In genomic region chr10:62492012-62492869, GRCh38 we compare ENCODE assay signal across 8 cellular contexts.
A peak's percentile ranks its signal among the peaks of the same experiment; 100 is the strongest.
DNase-seq lines count a peak whose midpoint lies in the region; ATAC-seq and TF ChIP-seq lines count a peak whose summit lies in the region.

No MANE protein-coding gene starts in this region.

- no peak overlapping the region for H3K4me2 ChIP-seq in parathyroid adenoma (ENCODE audit: low read length)

- H3K4me1 ChIP-seq in Panc1 (ENCODE audit: control insufficient read depth, insufficient read depth, low read length) (no peaks in the 10 kb centered on the region), parathyroid adenoma (no peaks in the 10 kb centered on the region)

- no peak overlapping the region for H3K27ac ChIP-seq in C4-2B
- no peak overlapping the region for H3K27ac ChIP-seq in Panc1 (ENCODE audit: low read length)
- H3K27ac ChIP-seq in parathyroid adenoma, result no peak overlapping the region

- in situ Hi-C loops in Panc1 (cut with HindIII; ENCODE audit: low pct_unique_long_range_greater_than_20kb, low sequenced_read_pairs), result no loop called here

- H3K9ac ChIP-seq in parathyroid adenoma, result no peak overlapping the region

- H3K9me3 ChIP-seq in Panc1 (ENCODE audit: control insufficient read depth, insufficient read depth, low read depth, low read length), result no peaks in the 10 kb centered on the region
- H3K9me3 ChIP-seq in parathyroid adenoma (ENCODE audit: control insufficient read depth, low read length), result no peaks in the 10 kb centered on the region

- peak; percentile 73 for TF ChIP-seq CTCF in C4-2B (conservative IDR thresholded peaks at IDR 0.05)
- TF ChIP-seq CTCF in Panc1 (IDR thresholded peaks at IDR 0.05), result peak; percentile 76
- peak; percentile 17 for TF ChIP-seq CTCF in parathyroid adenoma (IDR thresholded peaks at IDR 0.05)

- CTCF ChIA-PET in Panc1 (lab: Charles Lee), result no interaction called here

- H3K79me2 ChIP-seq in parathyroid adenoma, result no peaks in the 10 kb centered on the region

- H3K27me3 ChIP-seq in Panc1 (ENCODE audit: control insufficient read depth, insufficient read depth, low read length) (0 out of 2 replicates have a peak, but pooled peaks cover 2% of the 10 kb centered on the region), parathyroid adenoma (ENCODE audit: control insufficient read depth, insufficient read depth, low read length) (peaks cover 3% of the 10 kb centered on the region)

- POLR2A ChIA-PET in Panc1 (lab: Charles Lee), result interaction anchor here (0.6 to 0.7 kb wide), 2 partner anchors 32 to 72 kb away, joined by 3 to 5 read pairs; no protein-coding TSS in a partner anchor

- no peak overlapping the region for H3K4me3 ChIP-seq in Panc1 (ENCODE audit: low read depth in 2 of 2, low read length in 2 of 2)
- no peak overlapping the region for H3K4me3 ChIP-seq in parathyroid adenoma (ENCODE audit: low read depth, low read length)

- peak; percentile 18 for DNase-seq in Panc1 (ENCODE audit: low read depth, low spot score)
- peak; percentile 77 for DNase-seq in fibroblast of gingiva (ENCODE audit: low read depth)
- DNase-seq in NCI-H1092 (lab: John Stamatoyannopoulos, UW), result no peak
- DNase-seq in activated CD4-positive, alpha-beta T cell treated with anti-CD3 and anti-CD28 coated beads for 48 hours, result no peak
- no peak for DNase-seq in stimulated activated CD4-positive, alpha-beta T cell treated with anti-CD3 and anti-CD28 coated beads, Interleukin-12 subunit alpha, Interleukin-12 subunit beta, amount 100 ng/mL, for 4 hours

- BruUV-seq in Panc1 (replicated peaks; lab: Mats Ljungman, UMichigan), result no TSS peak

- intact Hi-C loops in Panc1 (cut with micrococcal nuclease; ENCODE audit: unreplicated experiment), result loop anchor here (5.0 kb wide), 1 partner anchor 665 kb away; no protein-coding TSS in a partner anchor

- no peaks in the 10 kb centered on the region for H3K36me3 ChIP-seq in Panc1 (ENCODE audit: control insufficient read depth, insufficient read depth, low read length)
- no peaks in the 10 kb centered on the region for H3K36me3 ChIP-seq in parathyroid adenoma (ENCODE audit: control insufficient read depth, insufficient read depth, low read length)

- ATAC-seq in GM21786 (IDR thresholded peaks at IDR 0.05; ENCODE audit: unreplicated experiment) (peak; percentile 47), Panc1 (peak; percentile 76; the same call in 1 of the 2 replicates)

- H2AFZ ChIP-seq in parathyroid adenoma, result no peak overlapping the region

Comparison
In these comparisons a context has a peak if more than half of its experiments do, and no peak if none do; other contexts are left out.
1. CTCF ChIP-seq: peak in every context shown above with its lines; median percentile 76 in Panc1; 73 in C4-2B; 17 in parathyroid adenoma.
2. DNase-seq: peak in Panc1 (single experiment) and fibroblast of gingiva (single experiment); none in NCI-H1092 (single experiment), activated CD4-positive, alpha-beta T cell treated with anti-CD3 and anti-CD28 coated beads for 48 hours (single experiment) and stimulated activated CD4-positive, alpha-beta T cell treated with anti-CD3 and anti-CD28 coated beads, Interleukin-12 subunit alpha, Interleukin-12 subunit beta, amount 100 ng/mL, for 4 hours (single experiment).